9 cellular contexts compared by ENCODE assay signal in the genomic region with DNA sequence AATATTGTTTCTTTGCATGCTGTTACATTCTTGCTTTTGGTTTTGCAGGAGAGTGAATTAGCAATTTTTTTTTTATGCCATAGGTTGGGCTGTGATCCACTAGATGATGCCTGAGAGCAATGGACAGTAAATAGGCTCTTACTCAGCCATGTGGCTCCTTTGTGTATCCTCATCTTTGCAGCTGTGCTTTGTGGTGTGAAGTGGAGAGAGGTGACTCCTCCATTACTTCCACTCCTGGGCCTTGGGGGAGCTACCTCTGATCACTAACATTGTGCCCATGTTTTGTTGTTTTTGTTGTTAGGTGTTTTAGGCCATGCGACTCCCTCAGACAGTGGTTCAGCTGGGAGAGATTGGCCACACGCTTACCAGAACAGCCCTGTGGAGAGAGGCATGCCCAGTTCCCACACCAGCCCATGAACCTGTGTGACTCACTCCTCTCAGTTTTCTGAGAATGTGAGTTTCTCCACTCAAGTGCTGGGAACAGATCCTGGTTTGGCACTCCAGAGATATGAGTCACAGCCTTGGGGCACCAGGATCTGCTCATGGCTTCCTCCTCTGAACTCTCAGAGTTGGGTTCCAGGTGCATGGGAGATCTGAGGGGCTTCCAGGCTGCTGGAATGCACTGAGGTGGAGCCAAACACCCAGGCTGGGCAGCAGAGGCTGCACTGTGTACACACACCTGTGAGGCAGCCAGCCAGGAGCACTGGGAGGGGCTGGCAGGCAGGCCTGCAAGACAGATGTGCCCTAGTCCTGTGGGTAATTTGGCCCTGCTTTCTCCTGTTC.
DNase-seq lines count a peak whose midpoint lies in the region; ATAC-seq and TF ChIP-seq lines count a peak whose summit lies in the region.
"Had no signal": no experiment of that assay in that cellular context is flagged by ENCODE, and none has a peak within 500 bp of the region (broad histone marks: within the 10 kb centered on the region; RNA-seq: fewer than 3 reads in every experiment).

No MANE protein-coding gene starts in this region.

- no peak overlapping the region for H3K4me2 ChIP-seq in mesendoderm (ENCODE audit: low read length)
- H3K4me2 ChIP-seq in neural progenitor cell, result no peak overlapping the region

- no peak overlapping the region for H3K23ac ChIP-seq in mesendoderm (ENCODE audit: low read length)

- H3K18ac ChIP-seq in mesendoderm (ENCODE audit: low read length), result no peak overlapping the region

- H3K4ac ChIP-seq in mesendoderm (ENCODE audit: low read depth, low read length), result no peak overlapping the region

- no peak overlapping the region for H4K8ac ChIP-seq in mesendoderm (ENCODE audit: low read depth, low read length)

- H3K4me1 Mint-ChIP-seq in neural progenitor cell (no peaks in the 10 kb centered on the region), CD14-positive monocyte (no peaks in the 10 kb centered on the region)

- no CpG with 5 or more reads among the region's 2 CpGs for WGBS in mesendoderm (ENCODE audit: extremely low coverage, insufficient coverage, low lambda C conversion rate)

- H3K4me3 Mint-ChIP-seq in neural progenitor cell (no peak overlapping the region), CD14-positive monocyte (no peak overlapping the region)

- no peak overlapping the region for H2BK120ac ChIP-seq in mesendoderm (ENCODE audit: low read depth, low read length)

- H4K20me1 ChIP-seq in neural progenitor cell (ENCODE audit: low read depth), result no peaks in the 10 kb centered on the region

- H3K36me3 ChIP-seq in mesendoderm (ENCODE audit: control insufficient read depth, insufficient read depth, low read length), result no peaks in the 10 kb centered on the region
- H3K36me3 ChIP-seq in neural progenitor cell, result no peaks in the 10 kb centered on the region

- H3K27me3 ChIP-seq in mesendoderm (ENCODE audit: insufficient read depth, low read length, poor library complexity) (no peaks in the 10 kb centered on the region), neural progenitor cell (no peaks in the 10 kb centered on the region)

- H3K4me3 ChIP-seq in AG10803 (ENCODE audit: low read length), result no peak overlapping the region
- no peak overlapping the region for H3K4me3 ChIP-seq in mesendoderm (ENCODE audit: low read length)
- no peak overlapping the region for H3K4me3 ChIP-seq in neural progenitor cell

- intact Hi-C loops in CD14-positive monocyte (cut with micrococcal nuclease), result no loop called here

- no peak overlapping the region for H2AFZ ChIP-seq in neural progenitor cell (replicated peaks)

- H3K27ac Mint-ChIP-seq in neural progenitor cell, result no peak overlapping the region
- H3K27ac Mint-ChIP-seq in CD14-positive monocyte, result peak overlapping the region in 1 of 7 donors; percentile 30

- H4K5ac ChIP-seq in mesendoderm (ENCODE audit: low read length), result no peak overlapping the region

- H3K4me1 ChIP-seq in mesendoderm (ENCODE audit: control insufficient read depth, low read depth, low read length) (no peaks in the 10 kb centered on the region), neural progenitor cell (no peaks in the 10 kb centered on the region)

- H3K9me3 ChIP-seq in neural progenitor cell (ENCODE audit: low read depth), result peaks cover 8% of the 10 kb centered on the region

- H3K79me2 ChIP-seq in mesendoderm (ENCODE audit: control insufficient read depth, insufficient read depth, low read length) (no peaks in the 10 kb centered on the region), neural progenitor cell (ENCODE audit: low read depth) (no peaks in the 10 kb centered on the region)

- H3K9ac ChIP-seq in mesendoderm (ENCODE audit: low read length) (no peak overlapping the region), neural progenitor cell (no peak overlapping the region)

- H3K27ac ChIP-seq in mesendoderm (ENCODE audit: low read depth, low read length) (no peak overlapping the region), neural progenitor cell (no peak overlapping the region)

- H3F3A ChIP-seq in neural progenitor cell (ENCODE audit: low read depth), result no peaks in the 10 kb centered on the region

- DNase-seq in AG10803 (ENCODE audit: low read depth), result peak; percentile 55
- peak; percentile 84 for DNase-seq in M059J (ENCODE audit: low read depth)
- peak; percentile 90 for DNase-seq in dedifferentiated amniotic fluid mesenchymal stem cell (ENCODE audit: extremely low spot score)
- peak; percentile 21 for DNase-seq in mesendoderm
- DNase-seq in neural progenitor cell (ENCODE audit: low spot score), result no peak
- no peak for DNase-seq in CD14-positive monocyte (ENCODE audit: low spot score)
- DNase-seq: effector memory CD4-positive, alpha-beta T cell had no signal

- H2BK5ac ChIP-seq in mesendoderm (ENCODE audit: low read length), result no peak overlapping the region

- H3K36me3 Mint-ChIP-seq in neural progenitor cell, result no peaks in the 10 kb centered on the region
- H3K36me3 Mint-ChIP-seq in CD14-positive monocyte, result no peaks in the 10 kb centered on the region

- H3K56ac ChIP-seq in mesendoderm (ENCODE audit: low read length), result no peak overlapping the region

- no peaks in the 10 kb centered on the region for H3K79me1 ChIP-seq in mesendoderm (ENCODE audit: low read length)

- TF ChIP-seq CTCF in AG10803 (conservative IDR thresholded peaks at IDR 0.05; ENCODE audit: low read length) (no peak), neural progenitor cell (IDR thresholded peaks at IDR 0.05) (no peak), CD14-positive monocyte (IDR thresholded peaks at IDR 0.05) (no peak)

- no peak overlapping the region for H2BK15ac ChIP-seq in mesendoderm (replicated peaks; ENCODE audit: low read depth)

- no peak for ATAC-seq in HG03442 (IDR thresholded peaks at IDR 0.05; ENCODE audit: unreplicated experiment)
- ATAC-seq in HG03097 (IDR thresholded peaks at IDR 0.05; ENCODE audit: low FRiP score, unreplicated experiment), result no peak

- peaks cover 6% of the 10 kb centered on the region for H3K27me3 Mint-ChIP-seq in neural progenitor cell (ENCODE audit: insufficient read depth, low read depth)
- H3K27me3 Mint-ChIP-seq in CD14-positive monocyte (ENCODE audit: low read depth in 3 of 3), result peaks cover 0 to 2% (median 0%) of the 10 kb centered on the region in 3 donors

- H2AK5ac ChIP-seq in mesendoderm (ENCODE audit: low read length), result no peak overlapping the region

- H3K9me3 Mint-ChIP-seq in neural progenitor cell (peaks cover 27% of the 10 kb centered on the region), CD14-positive monocyte (peaks cover 0 to 7% (median 4%) of the 10 kb centered on the region in 7 donors)

Comparison
In these comparisons a context has a peak if more than half of its experiments do, and no peak if none do; other contexts are left out.
1. DNase-seq: peak in AG10803 (single experiment), M059J (single experiment), dedifferentiated amniotic fluid mesenchymal stem cell (single experiment) and mesendoderm (single experiment); none in neural progenitor cell (single experiment) and CD14-positive monocyte (single experiment).